ENCODE assay signal across 8 cellular contexts in the genomic region with DNA sequence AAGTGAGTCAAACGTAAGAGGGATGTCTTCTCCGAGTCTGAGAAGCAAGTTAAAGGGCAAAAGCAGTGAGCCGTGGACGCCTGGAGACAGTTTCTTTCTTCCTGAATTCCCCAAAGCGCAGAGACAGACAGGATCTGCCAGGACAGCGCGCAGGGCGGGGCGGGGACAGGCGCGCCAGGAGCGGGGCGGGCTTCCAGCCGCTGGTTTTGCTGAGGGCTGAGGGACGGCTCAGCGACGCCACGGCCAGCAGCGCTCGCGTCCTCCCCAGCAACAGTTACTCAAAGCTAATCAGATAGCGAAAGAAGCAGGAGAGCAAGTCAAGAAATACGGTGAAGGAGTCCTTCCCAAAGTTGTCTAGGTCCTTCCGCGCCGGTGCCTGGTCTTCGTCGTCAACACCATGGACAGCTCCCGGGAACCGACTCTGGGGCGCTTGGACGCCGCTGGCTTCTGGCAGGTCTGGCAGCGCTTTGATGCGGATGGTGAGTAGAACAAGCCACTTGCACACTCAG. TPM values are rescaled to one million over a fixed set of nuclear protein-coding genes. Genes with fewer than 3 reads are reported as not detected.
DNase-seq lines count a peak whose midpoint lies in the region; ATAC-seq and TF ChIP-seq lines count a peak whose summit lies in the region.

A gene with protein sequence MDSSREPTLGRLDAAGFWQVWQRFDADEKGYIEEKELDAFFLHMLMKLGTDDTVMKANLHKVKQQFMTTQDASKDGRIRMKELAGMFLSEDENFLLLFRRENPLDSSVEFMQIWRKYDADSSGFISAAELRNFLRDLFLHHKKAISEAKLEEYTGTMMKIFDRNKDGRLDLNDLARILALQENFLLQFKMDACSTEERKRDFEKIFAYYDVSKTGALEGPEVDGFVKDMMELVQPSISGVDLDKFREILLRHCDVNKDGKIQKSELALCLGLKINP (plus strand): TSS at position 209 of the 509 bp plus-strand sequence. CDS start 189 bp downstream, at position 398.

- no peaks in the 10 kb centered on the region for H3K36me3 ChIP-seq in upper lobe of left lung

- 4 to 14% methylated on average over 5 to 35 of the region's 35 CpGs for WGBS in upper lobe of left lung, 2 donors

- no peaks in the 10 kb centered on the region for H3K36me3 Mint-ChIP-seq in activated CD8-positive, alpha-beta memory T cell treated with anti-CD3 and anti-CD28 coated beads, Interleukin-2, amount 10 ng/mL, durations not matched to agents 7 days and 5 days
- H3K36me3 Mint-ChIP-seq in nephron progenitor cell (ENCODE audit: low read depth), result no peaks in the 10 kb centered on the region

- H3K4me3 ChIP-seq in fibroblast of the aortic adventitia (ENCODE audit: low read depth, low read length) (peak within 1 kb of the TSS; percentile 13), upper lobe of left lung (no peak within 1 kb of the TSS)

- H3K27ac Mint-ChIP-seq in activated CD8-positive, alpha-beta memory T cell treated with anti-CD3 and anti-CD28 coated beads, Interleukin-2, amount 10 ng/mL, durations not matched to agents 7 days and 5 days, result no peak within 1 kb of the TSS
- H3K27ac Mint-ChIP-seq in nephron progenitor cell, result no peak within 1 kb of the TSS

- DNase-seq in DMS53 treated with DMSO at 0.1 percent for 48 hours (lab: John Stamatoyannopoulos, UW; ENCODE audit: unreplicated experiment) (peak; percentile 63), NCI-H1048 (lab: John Stamatoyannopoulos, UW) (peak; percentile 19), fibroblast of the aortic adventitia (ENCODE audit: low read depth) (peak; percentile 57), nephron progenitor cell (peak; percentile 88), upper lobe of left lung (peak; percentile 44 to 80)
- peak; percentile 66 for DNase-seq in activated CD8-positive, alpha-beta memory T cell treated with anti-CD3 and anti-CD28 coated beads, Interleukin-2, amount 10 ng/mL, durations not matched to agents 7 days and 5 days

- H3K4me1 Mint-ChIP-seq in activated CD8-positive, alpha-beta memory T cell treated with anti-CD3 and anti-CD28 coated beads, Interleukin-2, amount 10 ng/mL, durations not matched to agents 7 days and 5 days, result peaks cover 1% of the 10 kb centered on the region
- peaks cover 7% of the 10 kb centered on the region for H3K4me1 Mint-ChIP-seq in nephron progenitor cell

- TF ChIP-seq EP300 in upper lobe of left lung (IDR thresholded peaks at IDR 0.05), result no peak

- peaks cover 0 to 6% (median 0%) of the 10 kb centered on the region in 4 donors for H3K4me1 ChIP-seq in upper lobe of left lung

- CTCF ChIA-PET in activated CD8-positive, alpha-beta memory T cell treated with anti-CD3 and anti-CD28 coated beads, Interleukin-2, amount 10 ng/mL, durations not matched to agents 7 days and 5 days (lab: Charles Lee), result no interaction called here

- H3K9me3 ChIP-seq in upper lobe of left lung, result no peaks in the 10 kb centered on the region

- ATAC-seq in activated CD8-positive, alpha-beta memory T cell treated with anti-CD3 and anti-CD28 coated beads, Interleukin-2, amount 10 ng/mL, durations not matched to agents 7 days and 5 days, result peak; percentile 39
- ATAC-seq in upper lobe of left lung (ENCODE audit: low FRiP score in 2 of 2) (peak in 1 of 2 donors; percentile 73), HG03571 (IDR thresholded peaks at IDR 0.05; ENCODE audit: unreplicated experiment) (no peak), GM19328 (IDR thresholded peaks at IDR 0.05; ENCODE audit: unreplicated experiment) (no peak)

- no peak within 1 kb of the TSS for H3K27ac ChIP-seq in upper lobe of left lung

- TF ChIP-seq CTCF in fibroblast of the aortic adventitia (IDR thresholded peaks at IDR 0.05; ENCODE audit: insufficient read depth, low read length) (no peak), nephron progenitor cell (IDR thresholded peaks at IDR 0.05) (no peak), upper lobe of left lung (IDR thresholded peaks at IDR 0.05) (no peak)

- H3K27me3 Mint-ChIP-seq in activated CD8-positive, alpha-beta memory T cell treated with anti-CD3 and anti-CD28 coated beads, Interleukin-2, amount 10 ng/mL, durations not matched to agents 7 days and 5 days, result peaks cover 58% of the 10 kb centered on the region
- peaks cover 72% of the 10 kb centered on the region for H3K27me3 Mint-ChIP-seq in nephron progenitor cell (ENCODE audit: low read depth, poor library complexity)

- peaks cover 0 to 4% (median 0%) of the 10 kb centered on the region in 4 donors for H3K27me3 ChIP-seq in upper lobe of left lung

- no peak for TF ChIP-seq POLR2A in upper lobe of left lung (IDR thresholded peaks at IDR 0.05)

- H3K9me3 Mint-ChIP-seq in activated CD8-positive, alpha-beta memory T cell treated with anti-CD3 and anti-CD28 coated beads, Interleukin-2, amount 10 ng/mL, durations not matched to agents 7 days and 5 days (ENCODE audit: low read depth), result no peaks in the 10 kb centered on the region
- H3K9me3 Mint-ChIP-seq in nephron progenitor cell, result no peaks in the 10 kb centered on the region

- H3K4me3 Mint-ChIP-seq in activated CD8-positive, alpha-beta memory T cell treated with anti-CD3 and anti-CD28 coated beads, Interleukin-2, amount 10 ng/mL, durations not matched to agents 7 days and 5 days, result no peak within 1 kb of the TSS
- peak within 1 kb of the TSS; percentile 75 for H3K4me3 Mint-ChIP-seq in nephron progenitor cell

RNA-seq across cellular contexts. Expression of the gene that starts here (rescaled TPM):
- total RNA-seq in activated CD8-positive, alpha-beta memory T cell treated with anti-CD3 and anti-CD28 coated beads, Interleukin-2, amount 10 ng/mL, durations not matched to agents 7 days and 5 days, result not detected
- total RNA-seq in fibroblast of the aortic adventitia (ENCODE audit: low replicate concordance) (not detected in 2 replicates), upper lobe of left lung (under 1 TPM in 1 of 6 donors, not detected in 5; 0.24 TPM)

Comparison
In these comparisons a context has a peak if more than half of its experiments do, and no peak if none do; other contexts are left out.
1. Peak in DNase-seq and ATAC-seq in activated CD8-positive, alpha-beta memory T cell treated with anti-CD3 and anti-CD28 coated beads, Interleukin-2, amount 10 ng/mL, durations not matched to agents 7 days and 5 days; RNA of the gene not detected or under 1 TPM.
2. Peak in DNase-seq and H3K4me3 ChIP-seq in fibroblast of the aortic adventitia; RNA of the gene not detected or under 1 TPM.
3. Peak in DNase-seq in upper lobe of left lung; RNA of the gene not detected or under 1 TPM.
4. DNase-seq: peak in every context shown above with its lines; median percentile 88 in nephron progenitor cell; 66 in activated CD8-positive, alpha-beta memory T cell treated with anti-CD3 and anti-CD28 coated beads, Interleukin-2, amount 10 ng/mL, durations not matched to agents 7 days and 5 days; 63 in DMS53 treated with DMSO at 0.1 percent for 48 hours; 62 in upper lobe of left lung; 57 in fibroblast of the aortic adventitia; 19 in NCI-H1048.